In the genomic region with DNA sequence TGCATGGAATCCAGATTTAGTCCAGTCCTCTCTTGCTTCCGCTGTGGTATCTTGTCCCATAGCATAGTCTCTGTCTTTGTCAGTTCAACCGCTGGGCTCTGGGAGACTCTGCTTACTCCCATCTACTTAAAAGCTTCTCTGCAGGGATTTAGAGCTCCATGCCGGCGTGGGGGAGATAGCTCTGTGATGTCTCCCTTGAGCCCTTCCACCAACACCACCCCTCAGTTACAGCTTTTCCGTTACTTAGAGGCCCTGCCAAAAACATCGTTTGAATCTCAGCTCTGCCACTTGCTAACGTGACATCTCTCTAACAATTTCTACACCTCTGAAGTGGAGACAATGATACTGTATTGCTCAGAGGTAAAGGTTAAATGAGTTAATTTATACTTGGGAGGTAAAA, we compare ENCODE assay signal across 30 cellular contexts.
"Had no signal": no experiment of that assay in that cellular context is flagged by ENCODE, and none has a peak within 500 bp of the region (broad histone marks: within the 10 kb centered on the region; RNA-seq: fewer than 3 reads in every experiment).

No MANE protein-coding gene starts in this region.

- H3K27me3 ChIP-seq: ascending aorta, cardiac muscle cell had no signal

- H3K9me3 ChIP-seq: ascending aorta had no signal

- H3K4me3 ChIP-seq: ascending aorta, cardiac muscle cell, SK-N-MC had no signal

- H3K27ac ChIP-seq: ascending aorta, cardiac muscle cell, RWPE1, SK-N-MC, WERI-Rb-1 had no signal

- H3K36me3 ChIP-seq: ascending aorta, cardiac muscle cell, WERI-Rb-1 had no signal

- DNase-seq: activated CD4-positive, alpha-beta T cell treated with anti-CD3 and anti-CD28 coated beads for 1 hour; activated CD4-positive, alpha-beta T cell treated with anti-CD3 and anti-CD28 coated beads for 48 hours; activated CD4-positive, alpha-beta T cell treated with anti-CD3 and anti-CD28 coated beads, Interleukin-2, amount 50 U/mL, for 4 hours; activated CD4-positive, CD25-positive, alpha-beta regulatory T cell; activated CD8-positive, alpha-beta T cell treated with anti-CD3 and anti-CD28 coated beads for 36 hours; activated gamma-delta T cell; activated naive CD4-positive, alpha-beta T cell treated with Interleukin-2 at 50 U/mL for 16 hours; activated naive CD8-positive, alpha-beta T cell treated with anti-CD3 and anti-CD28 coated beads, Interleukin-2, amount 10 ng/mL, durations not matched to agents 7 days and 5 days; activated T-cell treated with anti-CD3 and anti-CD28 coated beads, Interleukin-2, amount 50 U/mL, for 24 hours; amygdala; Karpas-422; KBM-7; NCI-H1105; NCI-H1417 treated with DMSO at 0.1 percent for 48 hours; NCI-H187 treated with DMSO at 0.1 percent for 48 hours; NCI-H2081; NCI-H2171 treated with DMSO at 0.1 percent for 48 hours; NCI-H2227 treated with DMSO at 0.1 percent for 48 hours; NCI-H446; NCI-H510A treated with DMSO at 0.1 percent for 48 hours; NCI-H526 treated with DMSO at 0.1 percent for 48 hours; NK-92 treated with Interleukin-12 subunit alpha and Interleukin-12 subunit beta, amount 100 ng/mL, for 24 hours; PC-3; T1000; WERI-Rb-1 had no signal

- ATAC-seq: activated CD8-positive, alpha-beta T cell treated with anti-CD3 and anti-CD28 coated beads for 36 hours; PC-3; Right ventricle myocardium inferior had no signal
